1 cellular context compared by ENCODE assay signal in the genomic region with DNA sequence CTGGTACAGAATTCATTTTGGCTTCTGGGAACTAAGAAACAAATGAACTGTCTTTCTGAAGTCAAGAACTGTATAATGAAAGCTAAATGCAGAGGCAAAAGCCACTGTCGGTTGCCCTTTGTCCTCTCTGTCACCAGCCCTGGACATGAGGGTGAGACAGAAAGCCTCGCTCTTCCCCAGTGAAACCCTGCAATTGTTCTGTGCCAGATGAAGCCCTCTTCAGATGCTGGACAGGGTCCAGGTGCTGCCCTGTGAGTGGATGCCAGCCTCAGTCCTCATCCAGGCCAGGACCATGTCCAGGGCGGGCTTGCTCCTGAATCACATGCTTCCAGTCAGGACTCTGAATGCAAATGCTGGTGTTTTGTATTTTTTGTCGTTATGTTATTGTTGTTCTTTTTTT.
TF ChIP-seq lines count a peak whose summit lies in the region.

No MANE protein-coding gene starts in this region.

TF ChIP-seq in HepG2, 621 proteins besides CTCF, POLR2A, EP300 and RAD21 (continued from another document):
- TF ChIP-seq MXD4 (CRISPR knock-in tag; IDR thresholded peaks at IDR 0.05) (no peak), MIER2 (CRISPR knock-in tag; IDR thresholded peaks at IDR 0.05) (0 out of 2 replicates have a peak, but pooled peaks have one; percentile 20), ZNF292 (CRISPR knock-in tag; IDR thresholded peaks at IDR 0.05; ENCODE audit: borderline replicate concordance, low read depth) (peak; percentile 60; the same call in 1 of the 2 replicates), SOX13 (IDR thresholded peaks at IDR 0.05) (no peak), SOX13 (CRISPR knock-in tag; conservative IDR thresholded peaks at IDR 0.05 in 1 of 2, IDR thresholded peaks at IDR 0.05 in 1 of 2) (peak in 1 of 2 experiments; percentile 43; a peak in 2 of 4 replicates), ZNF850 (CRISPR knock-in tag; conservative IDR thresholded peaks at IDR 0.05) (no peak), MZF1 (CRISPR knock-in tag; IDR thresholded peaks at IDR 0.05; ENCODE audit: borderline replicate concordance) (no peak), ZNF713 (CRISPR knock-in tag; IDR thresholded peaks at IDR 0.05) (no peak), NBN (conservative IDR thresholded peaks at IDR 0.05) (no peak), HNF4A (CRISPR knock-in tag; IDR thresholded peaks at IDR 0.05) (peak; percentile 60; the same call in 1 of the 2 replicates), ISL2 (CRISPR knock-in tag; IDR thresholded peaks at IDR 0.05) (no peak), XBP1 (CRISPR knock-in tag; IDR thresholded peaks at IDR 0.05) (no peak), ZNF224 (CRISPR knock-in tag; IDR thresholded peaks at IDR 0.05) (no peak), ATM (IDR thresholded peaks at IDR 0.05; ENCODE audit: borderline replicate concordance) (no peak), SAP130 (CRISPR knock-in tag; IDR thresholded peaks at IDR 0.05; ENCODE audit: low read depth) (no peak), ONECUT2 (CRISPR knock-in tag; IDR thresholded peaks at IDR 0.05) (no peak), ZNF773 (CRISPR knock-in tag; IDR thresholded peaks at IDR 0.05; ENCODE audit: borderline replicate concordance) (no peak), HNRNPL (IDR thresholded peaks at IDR 0.05; ENCODE audit: low read depth, low read length) (0 out of 2 replicates have a peak, but pooled peaks have one; percentile 59), GATAD2A (CRISPR knock-in tag; IDR thresholded peaks at IDR 0.05) (0 out of 2 replicates have a peak, but pooled peaks have one; percentile 17)
- TF ChIP-seq, protein P1, sequence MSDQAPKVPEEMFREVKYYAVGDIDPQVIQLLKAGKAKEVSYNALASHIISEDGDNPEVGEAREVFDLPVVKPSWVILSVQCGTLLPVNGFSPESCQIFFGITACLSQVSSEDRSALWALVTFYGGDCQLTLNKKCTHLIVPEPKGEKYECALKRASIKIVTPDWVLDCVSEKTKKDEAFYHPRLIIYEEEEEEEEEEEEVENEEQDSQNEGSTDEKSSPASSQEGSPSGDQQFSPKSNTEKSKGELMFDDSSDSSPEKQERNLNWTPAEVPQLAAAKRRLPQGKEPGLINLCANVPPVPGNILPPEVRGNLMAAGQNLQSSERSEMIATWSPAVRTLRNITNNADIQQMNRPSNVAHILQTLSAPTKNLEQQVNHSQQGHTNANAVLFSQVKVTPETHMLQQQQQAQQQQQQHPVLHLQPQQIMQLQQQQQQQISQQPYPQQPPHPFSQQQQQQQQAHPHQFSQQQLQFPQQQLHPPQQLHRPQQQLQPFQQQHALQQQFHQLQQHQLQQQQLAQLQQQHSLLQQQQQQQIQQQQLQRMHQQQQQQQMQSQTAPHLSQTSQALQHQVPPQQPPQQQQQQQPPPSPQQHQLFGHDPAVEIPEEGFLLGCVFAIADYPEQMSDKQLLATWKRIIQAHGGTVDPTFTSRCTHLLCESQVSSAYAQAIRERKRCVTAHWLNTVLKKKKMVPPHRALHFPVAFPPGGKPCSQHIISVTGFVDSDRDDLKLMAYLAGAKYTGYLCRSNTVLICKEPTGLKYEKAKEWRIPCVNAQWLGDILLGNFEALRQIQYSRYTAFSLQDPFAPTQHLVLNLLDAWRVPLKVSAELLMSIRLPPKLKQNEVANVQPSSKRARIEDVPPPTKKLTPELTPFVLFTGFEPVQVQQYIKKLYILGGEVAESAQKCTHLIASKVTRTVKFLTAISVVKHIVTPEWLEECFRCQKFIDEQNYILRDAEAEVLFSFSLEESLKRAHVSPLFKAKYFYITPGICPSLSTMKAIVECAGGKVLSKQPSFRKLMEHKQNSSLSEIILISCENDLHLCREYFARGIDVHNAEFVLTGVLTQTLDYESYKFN (CRISPR knock-in tag; conservative IDR thresholded peaks at IDR 0.05) = 0 out of 2 replicates have a peak, but pooled peaks have one; percentile 22
- TF ChIP-seq, protein P2, sequence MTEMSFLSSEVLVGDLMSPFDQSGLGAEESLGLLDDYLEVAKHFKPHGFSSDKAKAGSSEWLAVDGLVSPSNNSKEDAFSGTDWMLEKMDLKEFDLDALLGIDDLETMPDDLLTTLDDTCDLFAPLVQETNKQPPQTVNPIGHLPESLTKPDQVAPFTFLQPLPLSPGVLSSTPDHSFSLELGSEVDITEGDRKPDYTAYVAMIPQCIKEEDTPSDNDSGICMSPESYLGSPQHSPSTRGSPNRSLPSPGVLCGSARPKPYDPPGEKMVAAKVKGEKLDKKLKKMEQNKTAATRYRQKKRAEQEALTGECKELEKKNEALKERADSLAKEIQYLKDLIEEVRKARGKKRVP (CRISPR knock-in tag; IDR thresholded peaks at IDR 0.05) = no peak
- TF ChIP-seq, protein P3, sequence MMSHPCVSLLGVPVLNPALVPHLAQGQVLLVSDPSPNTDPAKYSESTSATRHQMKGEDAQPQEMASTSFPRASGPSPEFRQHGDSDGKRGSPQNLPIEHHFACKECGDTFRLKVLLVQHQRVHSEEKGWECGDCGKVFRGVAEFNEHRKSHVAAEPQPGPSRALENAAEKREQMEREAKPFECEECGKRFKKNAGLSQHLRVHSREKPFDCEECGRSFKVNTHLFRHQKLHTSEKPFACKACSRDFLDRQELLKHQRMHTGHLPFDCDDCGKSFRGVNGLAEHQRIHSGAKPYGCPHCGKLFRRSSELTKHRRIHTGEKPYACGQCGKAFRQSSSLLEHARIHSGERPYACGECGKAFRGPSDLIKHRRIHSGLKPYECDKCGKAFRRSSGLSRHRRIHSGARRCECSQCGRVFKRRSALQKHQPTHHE (CRISPR knock-in tag; IDR thresholded peaks at IDR 0.05; ENCODE audit: borderline replicate concordance) = no peak
- TF ChIP-seq, protein P4, sequence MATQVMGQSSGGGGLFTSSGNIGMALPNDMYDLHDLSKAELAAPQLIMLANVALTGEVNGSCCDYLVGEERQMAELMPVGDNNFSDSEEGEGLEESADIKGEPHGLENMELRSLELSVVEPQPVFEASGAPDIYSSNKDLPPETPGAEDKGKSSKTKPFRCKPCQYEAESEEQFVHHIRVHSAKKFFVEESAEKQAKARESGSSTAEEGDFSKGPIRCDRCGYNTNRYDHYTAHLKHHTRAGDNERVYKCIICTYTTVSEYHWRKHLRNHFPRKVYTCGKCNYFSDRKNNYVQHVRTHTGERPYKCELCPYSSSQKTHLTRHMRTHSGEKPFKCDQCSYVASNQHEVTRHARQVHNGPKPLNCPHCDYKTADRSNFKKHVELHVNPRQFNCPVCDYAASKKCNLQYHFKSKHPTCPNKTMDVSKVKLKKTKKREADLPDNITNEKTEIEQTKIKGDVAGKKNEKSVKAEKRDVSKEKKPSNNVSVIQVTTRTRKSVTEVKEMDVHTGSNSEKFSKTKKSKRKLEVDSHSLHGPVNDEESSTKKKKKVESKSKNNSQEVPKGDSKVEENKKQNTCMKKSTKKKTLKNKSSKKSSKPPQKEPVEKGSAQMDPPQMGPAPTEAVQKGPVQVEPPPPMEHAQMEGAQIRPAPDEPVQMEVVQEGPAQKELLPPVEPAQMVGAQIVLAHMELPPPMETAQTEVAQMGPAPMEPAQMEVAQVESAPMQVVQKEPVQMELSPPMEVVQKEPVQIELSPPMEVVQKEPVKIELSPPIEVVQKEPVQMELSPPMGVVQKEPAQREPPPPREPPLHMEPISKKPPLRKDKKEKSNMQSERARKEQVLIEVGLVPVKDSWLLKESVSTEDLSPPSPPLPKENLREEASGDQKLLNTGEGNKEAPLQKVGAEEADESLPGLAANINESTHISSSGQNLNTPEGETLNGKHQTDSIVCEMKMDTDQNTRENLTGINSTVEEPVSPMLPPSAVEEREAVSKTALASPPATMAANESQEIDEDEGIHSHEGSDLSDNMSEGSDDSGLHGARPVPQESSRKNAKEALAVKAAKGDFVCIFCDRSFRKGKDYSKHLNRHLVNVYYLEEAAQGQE (IDR thresholded peaks at IDR 0.05; ENCODE audit: borderline replicate concordance in 1 of 2, low read depth in 1 of 2, low read length in 2 of 2) = peak; percentile 11 to 81
